In genomic region chr1:147670319-147671003, GRCh38 we compare ENCODE assay signal across 8 cellular contexts. TPM values are rescaled to one million over a fixed set of nuclear protein-coding genes. Genes with fewer than 3 reads are reported as not detected.
DNase-seq lines count a peak whose midpoint lies in the region; ATAC-seq and TF ChIP-seq lines count a peak whose summit lies in the region.

TSS of gene ACP6 (minus strand) at chr1:147670524. CDS start at chr1:147670048, 476 bp downstream.

- H3K4me1 ChIP-seq in ascending aorta = no peaks in the 10 kb centered on the region
- no peaks in the 10 kb centered on the region for H3K4me1 ChIP-seq in right cardiac atrium (ENCODE audit: control insufficient read depth, insufficient read depth, low read length)
- peaks cover 10% of the 10 kb centered on the region for H3K4me1 ChIP-seq in psoas muscle
- no peaks in the 10 kb centered on the region for H3K4me1 ChIP-seq in uterus

- in situ Hi-C loops in GM13977 (cut with MboI; ENCODE audit: low pct_unique_long_range_greater_than_20kb, low sequenced_read_pairs, unreplicated experiment) = no loop called here

- DNase-seq in GM13977 (ENCODE audit: low spot score) (peak; percentile 90), NCI-H146 treated with DMSO at 0.1 percent for 48 hours (lab: John Stamatoyannopoulos, UW; ENCODE audit: unreplicated experiment) (peak; percentile 94), ascending aorta (ENCODE audit: low spot score in 2 of 2) (peak; percentile 80 to 97), right cardiac atrium (peak; percentile 96 to 98 (median 97)), psoas muscle (peak; percentile 93 to 97), uterus (peak; percentile 94 to 95)

- 2% methylated on average over 36 of the region's 36 CpGs for WGBS in right cardiac atrium
- 1 to 2% (median 1%) methylated on average over 36 of the region's 36 CpGs for WGBS in psoas muscle, 3 donors

- H3K27me3 ChIP-seq in ascending aorta = no peaks in the 10 kb centered on the region
- H3K27me3 ChIP-seq in right cardiac atrium (ENCODE audit: control insufficient read depth, insufficient read depth) = no peaks in the 10 kb centered on the region
- peaks cover 0 to 4% (median 2%) of the 10 kb centered on the region in 3 donors for H3K27me3 ChIP-seq in psoas muscle (ENCODE audit: insufficient read depth in 3 of 3, low read length in 2 of 3)
- no peaks in the 10 kb centered on the region for H3K27me3 ChIP-seq in uterus

- ATAC-seq in HG02884 (IDR thresholded peaks at IDR 0.05; ENCODE audit: unreplicated experiment) = peak; percentile 93
- ATAC-seq in right cardiac atrium = peak; percentile 100
- ATAC-seq in psoas muscle = peak; percentile 97 to 99 (median 98)

- H3K4me3 ChIP-seq in ascending aorta (peak within 1 kb of the TSS; percentile 71 to 79), right cardiac atrium (ENCODE audit: low read length) (peak within 1 kb of the TSS; percentile 64), psoas muscle (peak within 1 kb of the TSS; percentile 97), uterus (peak within 1 kb of the TSS; percentile 59 to 69)

- intact Hi-C loops in T-helper 2 cell treated with Interferon-gamma antibody and Interleukin-4, amounts not matched to agents 100 ng/mL and 5 ng/mL, for 36 hours (cut with micrococcal nuclease) = loop anchor here (1.0 to 2.0 kb wide), 2 partner anchors 22 to 52 kb away; no protein-coding TSS in a partner anchor
- intact Hi-C loops in ascending aorta (cut with DNase I) = loop anchor here (2.0 to 5.0 kb wide), 2 partner anchors 73 to 102 kb away; no protein-coding TSS in a partner anchor
- intact Hi-C loops in right cardiac atrium (cut with DNase I) = no loop called here
- intact Hi-C loops in psoas muscle (cut with DNase I) = no loop called here
- intact Hi-C loops in uterus (cut with DNase I; ENCODE audit: low total_unique reads) = no loop called here

- peak within 1 kb of the TSS; percentile 57 to 78 for H3K27ac ChIP-seq in ascending aorta
- H3K27ac ChIP-seq in right cardiac atrium (ENCODE audit: low read length) = peak within 1 kb of the TSS; percentile 54
- H3K27ac ChIP-seq in psoas muscle = peak within 1 kb of the TSS; percentile 80
- H3K27ac ChIP-seq in uterus = peak within 1 kb of the TSS; percentile 77 to 83

- H3K9me3 ChIP-seq in ascending aorta (no peaks in the 10 kb centered on the region), right cardiac atrium (ENCODE audit: control insufficient read depth, low read length) (no peaks in the 10 kb centered on the region), psoas muscle (no peaks in the 10 kb centered on the region), uterus (no peaks in the 10 kb centered on the region)

- TF ChIP-seq CTCF in GM13977 (IDR thresholded peaks at IDR 0.05; ENCODE audit: extremely low read depth, insufficient read depth, missing control alignments) (no peak), ascending aorta (IDR thresholded peaks at IDR 0.05) (no peak), psoas muscle (IDR thresholded peaks at IDR 0.05) (no peak), uterus (IDR thresholded peaks at IDR 0.05) (no peak)

- H3K36me3 ChIP-seq in ascending aorta = no peaks in the 10 kb centered on the region
- no peaks in the 10 kb centered on the region for H3K36me3 ChIP-seq in psoas muscle (ENCODE audit: insufficient read depth in 1 of 2, low read depth in 1 of 2)
- no peaks in the 10 kb centered on the region for H3K36me3 ChIP-seq in uterus

- peak in 1 of 2 donors; percentile 78 for TF ChIP-seq POLR2A in uterus (IDR thresholded peaks at IDR 0.05)

RNA-seq across cellular contexts. Expression of gene ACP6, which starts in this region (rescaled TPM):
- total RNA-seq in T-helper 2 cell treated with Interferon-gamma antibody and Interleukin-4, amounts not matched to agents 100 ng/mL and 5 ng/mL, for 36 hours = 10.2 and 12.7 TPM in 2 replicates
- 7.5 TPM for total RNA-seq in ascending aorta
- 10 to 100 TPM; 13.1 to 27.9 (median 17.4) TPM for total RNA-seq in right cardiac atrium
- 13.6 TPM for polyA plus RNA-seq in right cardiac atrium
- 1 to 10 TPM; 4.1 to 8.8 (median 5.1) TPM for total RNA-seq in psoas muscle
- 1 to 10 TPM; 5.0 to 7.4 (median 6.7) TPM for polyA plus RNA-seq in psoas muscle
- total RNA-seq in uterus = 10 to 100 TPM in 2 of 4 donors, 1 to 10 TPM in 2; 3.6 to 29.3 (median 9.7) TPM

Comparison
In these comparisons a context has a peak if more than half of its experiments do, and no peak if none do; other contexts are left out.
1. Peak in every context shown above with its lines: DNase-seq, ATAC-seq, H3K4me3 ChIP-seq and H3K27ac ChIP-seq.
2. intact Hi-C loops: an anchor here in T-helper 2 cell treated with Interferon-gamma antibody and Interleukin-4, amounts not matched to agents 100 ng/mL and 5 ng/mL, for 36 hours (1.0 to 2.0 kb wide) and ascending aorta (2.0 to 5.0 kb wide); none called in right cardiac atrium, psoas muscle and uterus.